8 cellular contexts compared by ENCODE assay signal in the genomic region with DNA sequence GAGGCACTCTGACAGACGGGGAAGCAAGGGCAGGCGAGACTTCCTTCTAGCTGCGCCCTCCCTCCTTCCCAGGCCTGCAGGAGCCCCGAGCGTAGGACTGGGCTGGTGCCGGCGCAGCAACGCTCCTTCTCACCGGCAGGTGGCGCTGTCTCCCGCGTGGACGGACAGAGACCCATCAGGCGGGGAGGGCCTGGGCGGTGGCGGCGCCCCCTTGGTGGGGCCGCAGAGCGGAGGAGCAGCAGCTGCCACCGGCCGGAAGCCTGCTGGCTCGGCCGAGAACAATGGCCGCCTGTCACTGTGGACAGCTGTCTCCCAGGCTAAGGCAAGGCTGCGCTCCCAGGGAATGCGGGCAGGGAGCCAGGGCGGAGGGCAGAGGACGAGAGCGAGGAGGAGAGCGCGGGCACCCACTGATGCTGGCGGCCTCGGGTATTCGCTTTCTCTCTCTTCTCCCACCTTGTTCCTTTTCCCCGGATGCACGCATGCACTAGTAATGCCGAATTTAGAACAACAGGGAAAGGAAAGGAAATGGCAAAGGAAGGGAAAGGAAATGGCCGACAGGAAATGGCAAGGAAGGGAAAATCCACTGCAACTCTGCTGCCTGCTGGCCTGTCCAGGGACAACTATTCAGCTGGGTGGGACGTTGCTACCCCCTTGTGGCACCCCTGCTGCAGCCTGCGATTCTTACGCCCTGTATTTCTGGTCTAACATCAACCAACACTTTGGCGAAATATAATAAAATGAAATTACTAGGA. TPM values are rescaled to one million over a fixed set of nuclear protein-coding genes. Genes with fewer than 3 reads are reported as not detected.
DNase-seq lines count a peak whose midpoint lies in the region; ATAC-seq, FAIRE-seq and TF ChIP-seq lines count a peak whose summit lies in the region.

No MANE protein-coding gene starts in this region.

- H3K9me3 ChIP-seq in BE2C = no peaks in the 10 kb centered on the region
- H3K9me3 ChIP-seq in ectodermal cell (ENCODE audit: control insufficient read depth, low read length) = no peaks in the 10 kb centered on the region
- H3K9me3 ChIP-seq in lung (ENCODE audit: control insufficient read depth in 2 of 2, insufficient read depth in 1 of 2, low read length in 1 of 2) = no peaks in the 10 kb centered on the region

- H3K9me3 Mint-ChIP-seq in activated CD8-positive, alpha-beta T cell treated with anti-CD3 and anti-CD28 coated beads for 36 hours = no peaks in the 10 kb centered on the region

- 6% methylated on average over 41 to 42 of the region's 42 CpGs for WGBS in ectodermal cell, 2 experiments
- WGBS in lung, 2 donors = 2 to 4% methylated on average over 36 to 42 of the region's 42 CpGs

- intact Hi-C loops in activated CD8-positive, alpha-beta T cell treated with anti-CD3 and anti-CD28 coated beads for 36 hours (cut with micrococcal nuclease) = loop anchor here (5.0 kb wide), 1 partner anchor 226 kb away; no protein-coding TSS in a partner anchor

- peak; percentile 97 for TF ChIP-seq CTCF in BE2C (IDR thresholded peaks at IDR 0.05; ENCODE audit: low read depth, low read length)
- TF ChIP-seq CTCF in activated CD8-positive, alpha-beta T cell treated with anti-CD3 and anti-CD28 coated beads for 36 hours (IDR thresholded peaks at IDR 0.05) = peak; percentile 99
- TF ChIP-seq CTCF in lung (IDR thresholded peaks at IDR 0.05; ENCODE audit: control extremely low read depth, extremely low read depth) = peak; percentile 99

- H3K36me3 Mint-ChIP-seq in activated CD8-positive, alpha-beta T cell treated with anti-CD3 and anti-CD28 coated beads for 36 hours (ENCODE audit: low read depth) = peaks cover 7% of the 10 kb centered on the region

- peak overlapping the region; percentile 90 for H3K27ac Mint-ChIP-seq in activated CD8-positive, alpha-beta T cell treated with anti-CD3 and anti-CD28 coated beads for 36 hours

- peak; percentile 87 for FAIRE-seq in GM19239 (lab: Jason Lieb, UNC)

- peak overlapping the region; percentile 77 for H3K4me3 Mint-ChIP-seq in activated CD8-positive, alpha-beta T cell treated with anti-CD3 and anti-CD28 coated beads for 36 hours

- H3K4me1 ChIP-seq in BE2C (0 out of 2 replicates have a peak, but pooled peaks cover 3% of the 10 kb centered on the region), ectodermal cell (ENCODE audit: control insufficient read depth, insufficient read depth, low read length) (no peaks in the 10 kb centered on the region), lung (ENCODE audit: control insufficient read depth in 2 of 2, insufficient read depth in 2 of 2, low read length in 2 of 2) (peaks cover 3 to 32% of the 10 kb centered on the region in 2 donors)

- peaks cover 39% of the 10 kb centered on the region for H3K4me1 Mint-ChIP-seq in activated CD8-positive, alpha-beta T cell treated with anti-CD3 and anti-CD28 coated beads for 36 hours (ENCODE audit: low read depth)

- no peaks in the 10 kb centered on the region for H3K27me3 Mint-ChIP-seq in activated CD8-positive, alpha-beta T cell treated with anti-CD3 and anti-CD28 coated beads for 36 hours

- H3K27ac ChIP-seq in ectodermal cell (ENCODE audit: insufficient read depth, low read depth, low read length, poor library complexity, severe bottlenecking) = peak overlapping the region; percentile 95
- peak overlapping the region; percentile 81 to 98 for H3K27ac ChIP-seq in lung (ENCODE audit: low read depth in 1 of 2, low read length in 1 of 2)

- CTCF ChIA-PET in activated CD8-positive, alpha-beta T cell treated with anti-CD3 and anti-CD28 coated beads for 36 hours (lab: Charles Lee) = interaction anchor here (0.5 to 7.3 kb wide), 45 partner anchors 9 to 296 kb away, joined by 3 to 126 read pairs (median 4); partner anchors contain the start of genes MAPK1, PPIL2, PPM1F and SDF2L1

- DNase-seq in BE2C = peak; percentile 92
- DNase-seq in GM19239 (ENCODE audit: insufficient read length, low spot score) = peak; percentile 96
- DNase-seq in NCI-H82 (lab: John Stamatoyannopoulos, UW) = peak; percentile 92
- peak; percentile 93 for DNase-seq in activated CD8-positive, alpha-beta T cell treated with anti-CD3 and anti-CD28 coated beads for 36 hours
- peak; percentile 94 for DNase-seq in lung (ENCODE audit: low spot score)
- peak; percentile 59 to 96 (median 76) for DNase-seq in stimulated activated CD4-positive, alpha-beta T cell treated with anti-CD3 and anti-CD28 coated beads, TNF-alpha, amount 100 ng/mL, for 1 hour (ENCODE audit: low read depth in 3 of 3, low spot score in 1 of 3)

- ATAC-seq in HG03571 (IDR thresholded peaks at IDR 0.05; ENCODE audit: unreplicated experiment) = peak; percentile 78
- ATAC-seq in activated CD8-positive, alpha-beta T cell treated with anti-CD3 and anti-CD28 coated beads for 36 hours = peak; percentile 96
- ATAC-seq in lung (ENCODE audit: insufficient read depth, low FRiP score) = peak; percentile 88

- peak overlapping the region; percentile 96 for H3K4me3 ChIP-seq in BE2C (ENCODE audit: low read depth, low read length)
- peak overlapping the region; percentile 64 for H3K4me3 ChIP-seq in ectodermal cell (ENCODE audit: insufficient read depth, low read depth, low read length)
- peak overlapping the region; percentile 28 for H3K4me3 ChIP-seq in lung

- POLR2A ChIA-PET in activated CD8-positive, alpha-beta T cell treated with anti-CD3 and anti-CD28 coated beads for 36 hours (lab: Charles Lee) = interaction anchor here (1.2 to 1.8 kb wide), 3 partner anchors 11 to 27 kb away, joined by 3 to 10 read pairs (median 3); partner anchors contain the start of gene PPM1F

- no peaks in the 10 kb centered on the region for H3K27me3 ChIP-seq in BE2C
- H3K27me3 ChIP-seq in ectodermal cell (ENCODE audit: control insufficient read depth, insufficient read depth, low read length, poor library complexity, severe bottlenecking) = no peaks in the 10 kb centered on the region
- H3K27me3 ChIP-seq in lung (ENCODE audit: control insufficient read depth, insufficient read depth) = no peaks in the 10 kb centered on the region

- H3K36me3 ChIP-seq in BE2C (0 out of 2 replicates have a peak, but pooled peaks cover 3% of the 10 kb centered on the region), ectodermal cell (ENCODE audit: control insufficient read depth, insufficient read depth, low read length) (no peaks in the 10 kb centered on the region), lung (ENCODE audit: control insufficient read depth in 2 of 2, insufficient read depth in 2 of 2, low read length in 2 of 2) (peaks cover 0 to 15% of the 10 kb centered on the region in 2 donors)

RNA-seq across cellular contexts. Expression of gene PPM1F, which starts 14.4 kb away (rescaled TPM):
- polyA plus RNA-seq in BE2C (2012; ENCODE audit: insufficient read depth, insufficient read length, low read depth) = 41.0 TPM
- total RNA-seq in activated CD8-positive, alpha-beta T cell treated with anti-CD3 and anti-CD28 coated beads for 36 hours = 10 to 100 TPM; 18.2 to 18.8 TPM
- 27.9 TPM for polyA plus RNA-seq in ectodermal cell (2013, experiment 1 of 4)
- polyA plus RNA-seq in ectodermal cell (2013, experiment 2 of 4) = 24.5 TPM
- 19.3 TPM for polyA plus RNA-seq in ectodermal cell (2013, experiment 3 of 4)
- polyA plus RNA-seq in ectodermal cell (2013, experiment 4 of 4) = 21.5 TPM
- 10 to 100 TPM; 32.2 to 62.4 TPM for total RNA-seq in lung
- 10 to 100 TPM; 25.8 to 32.9 TPM for polyA plus RNA-seq in lung

RNA-seq across cellular contexts. Expression of gene TOP3B, which starts 44.3 kb away (rescaled TPM):
- 50.9 TPM for polyA plus RNA-seq in BE2C (2012; ENCODE audit: insufficient read depth, insufficient read length, low read depth)
- 10 to 100 TPM; 33.6 to 34.0 TPM for total RNA-seq in activated CD8-positive, alpha-beta T cell treated with anti-CD3 and anti-CD28 coated beads for 36 hours
- polyA plus RNA-seq in ectodermal cell (2013, experiment 1 of 4) = 61.4 TPM
- 53.2 TPM for polyA plus RNA-seq in ectodermal cell (2013, experiment 2 of 4)
- polyA plus RNA-seq in ectodermal cell (2013, experiment 3 of 4) = 45.1 TPM
- polyA plus RNA-seq in ectodermal cell (2013, experiment 4 of 4) = 51.7 TPM
- 10 to 100 TPM; 30.5 to 34.2 TPM for total RNA-seq in lung
- 10 to 100 TPM; 11.9 to 15.5 TPM for polyA plus RNA-seq in lung

Comparison
In these comparisons a context has a peak if more than half of its experiments do, and no peak if none do; other contexts are left out.
1. Peak in every context shown above with its lines: DNase-seq, ATAC-seq, H3K4me3 ChIP-seq and H3K27ac ChIP-seq.
2. H3K4me3 ChIP-seq: peak in every context shown above with its lines; median percentile 96 in BE2C; 64 in ectodermal cell; 28 in lung.